8 cellular contexts compared by ENCODE assay signal in the genomic region with DNA sequence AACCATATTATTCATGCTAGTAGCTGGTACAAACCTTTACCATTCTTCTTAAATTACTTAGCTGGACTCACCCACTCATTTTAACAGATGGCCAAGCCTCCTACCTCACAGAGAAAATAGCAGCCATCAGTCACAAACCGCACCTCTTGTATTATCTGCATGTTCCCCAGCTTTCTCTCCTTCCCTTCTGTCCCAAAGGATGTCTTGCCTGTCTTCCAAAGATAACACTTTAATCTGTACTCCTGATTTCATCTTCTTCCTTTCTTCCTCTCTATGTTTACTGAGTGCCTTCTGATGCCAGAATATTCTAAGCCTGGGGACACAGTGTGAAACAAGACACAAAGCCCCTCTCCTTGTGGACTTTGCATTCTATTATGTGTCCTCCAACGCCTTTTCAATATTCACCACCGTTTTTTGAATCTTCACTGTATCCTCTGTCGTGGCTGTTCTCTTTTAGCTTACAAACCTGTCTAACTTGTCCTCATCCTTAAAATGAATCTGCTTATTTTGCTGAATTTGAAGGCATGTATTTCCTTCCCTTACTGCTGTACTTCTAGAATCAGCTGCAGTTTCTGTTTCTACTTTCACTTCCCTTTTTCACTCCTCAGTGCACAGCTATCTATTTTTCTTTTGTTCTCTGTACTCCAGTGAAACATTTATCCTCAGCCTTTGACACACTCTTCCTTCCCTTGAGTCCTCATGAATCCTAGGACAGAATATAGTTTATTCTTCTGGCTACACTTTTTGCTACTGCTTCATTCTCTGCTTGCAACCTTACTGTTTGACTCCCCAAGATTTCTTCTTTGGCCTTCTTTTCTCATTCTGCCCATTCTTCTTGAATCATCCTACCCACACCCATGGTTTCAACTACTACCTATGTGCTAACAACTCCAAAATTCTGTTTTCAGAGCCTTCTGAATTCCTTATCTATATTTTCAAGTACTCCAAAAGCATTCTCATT.
DNase-seq lines count a peak whose midpoint lies in the region; ATAC-seq lines count a peak whose summit lies in the region.

No MANE protein-coding gene starts in this region.

- no peak overlapping the region for H3K27ac ChIP-seq in SJCRH30

- DNase-seq in NOMO-1 (lab: John Stamatoyannopoulos, UW; ENCODE audit: unreplicated experiment in 2 of 2) (peak; percentile 46 to 92), iris pigment epithelial cell (ENCODE audit: low read depth) (peak; percentile 2), SJCRH30 (no peak), HuH-7 (ENCODE audit: low spot score) (no peak)
- DNase-seq in stimulated activated CD4-positive, alpha-beta T cell treated with anti-CD3 and anti-CD28 coated beads, Interleukin-2, amount 100 ng/mL, for 48 hours, result no peak
- no peak for DNase-seq in activated naive CD4-positive, alpha-beta T cell (lab: John Stamatoyannopoulos, UW)

- peak; percentile 94 for ATAC-seq in GM18519 (IDR thresholded peaks at IDR 0.05; ENCODE audit: low FRiP score, unreplicated experiment)
- peak; percentile 98 for ATAC-seq in HG02678 (IDR thresholded peaks at IDR 0.05; ENCODE audit: unreplicated experiment)

- no peaks in the 10 kb centered on the region; the same call in 1 of the 2 replicates for H3K9me3 ChIP-seq in SJCRH30 (replicated peaks)

- no peaks in the 10 kb centered on the region for H3K27me3 ChIP-seq in SJCRH30

- no peak overlapping the region for H3K4me3 ChIP-seq in SJCRH30

- H3K4me1 ChIP-seq in SJCRH30, result no peaks in the 10 kb centered on the region

- H3K36me3 ChIP-seq in SJCRH30, result no peaks in the 10 kb centered on the region

Comparison
In these comparisons a context has a peak if more than half of its experiments do, and no peak if none do; other contexts are left out.
1. DNase-seq: peak in NOMO-1 (2 of 2) and iris pigment epithelial cell (single experiment); none in SJCRH30 (0 of 2), HuH-7 (single experiment), stimulated activated CD4-positive, alpha-beta T cell treated with anti-CD3 and anti-CD28 coated beads, Interleukin-2, amount 100 ng/mL, for 48 hours (0 of 2) and activated naive CD4-positive, alpha-beta T cell (0 of 4).